In the genomic region with DNA sequence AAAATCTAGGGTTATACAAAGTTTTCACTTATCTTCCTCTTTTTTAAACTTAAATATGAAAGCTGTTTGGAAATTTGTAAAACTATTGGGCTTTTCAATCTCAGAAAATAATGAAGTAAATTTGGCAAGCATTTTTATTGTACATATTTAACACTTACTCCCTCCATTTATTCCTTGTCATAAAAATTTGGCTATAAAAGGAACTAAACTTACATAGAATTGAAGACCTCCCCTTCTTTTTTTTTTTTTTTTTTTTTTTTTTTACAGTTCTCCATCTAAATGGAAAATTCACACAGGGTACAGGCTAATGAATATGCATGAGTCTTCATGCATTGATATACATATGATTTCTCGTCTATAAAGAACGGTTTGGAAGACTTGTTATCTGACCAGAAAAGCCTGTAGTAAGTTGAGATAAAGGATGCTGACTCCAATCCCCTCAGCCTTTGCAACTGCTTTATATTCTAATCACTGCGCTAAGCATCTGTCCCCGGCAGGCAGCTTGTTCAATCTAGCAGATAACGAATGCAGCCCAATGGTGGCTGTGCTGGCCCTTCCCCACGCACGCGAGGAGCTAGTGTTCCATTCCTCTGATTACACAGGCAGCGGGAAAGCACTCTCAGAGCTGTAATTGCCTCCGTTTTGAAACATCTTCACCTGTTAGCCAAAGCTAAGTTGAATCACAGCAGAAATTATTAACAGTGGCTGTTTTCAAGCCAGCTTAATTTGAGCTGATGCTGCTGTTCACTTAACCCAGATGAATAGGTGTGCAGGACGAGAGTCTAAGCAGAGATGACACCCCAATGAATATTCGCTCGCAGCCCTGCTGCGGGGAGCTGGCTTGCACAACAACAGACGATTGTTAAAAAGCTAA, we compare ENCODE assay signal across 8 cellular contexts.
DNase-seq lines count a peak whose midpoint lies in the region; ATAC-seq, FAIRE-seq and TF ChIP-seq lines count a peak whose summit lies in the region.

No MANE protein-coding gene starts in this region.

- peak; percentile 96 for FAIRE-seq in islet of Langerhans (lab: Jason Lieb, UNC)

- H3K4me3 ChIP-seq in thoracic aorta = peak overlapping the region; percentile 49

- H3K27ac ChIP-seq in thoracic aorta = no peak overlapping the region

- H3K9me3 ChIP-seq in thoracic aorta = no peaks in the 10 kb centered on the region

- H3K36me3 ChIP-seq in thoracic aorta = no peaks in the 10 kb centered on the region

- TF ChIP-seq CTCF in activated B cell treated with CpG ODN at 0.5 μM for 24 hours (IDR thresholded peaks at IDR 0.05) (no peak), thoracic aorta (IDR thresholded peaks at IDR 0.05) (no peak)

- peaks cover 7% of the 10 kb centered on the region for H3K4me1 Mint-ChIP-seq in activated B cell treated with CpG ODN at 0.5 μM for 24 hours
- H3K4me1 Mint-ChIP-seq in activated T-cell treated with anti-CD3 and anti-CD28 coated beads, Interleukin-2, amount 50 U/mL, for 4 hours (ENCODE audit: low read depth) = no peaks in the 10 kb centered on the region

- no peak overlapping the region for H3K27ac Mint-ChIP-seq in activated B cell treated with CpG ODN at 0.5 μM for 24 hours

- H3K27me3 ChIP-seq in thoracic aorta (replicated peaks; ENCODE audit: insufficient read depth) = no peaks in the 10 kb centered on the region

- POLR2A ChIA-PET in activated B cell treated with CpG ODN at 0.5 μM for 24 hours (lab: Charles Lee) = interaction anchor here (0.5 to 0.7 kb wide), 2 partner anchors 62 to 602 kb away, joined by 4 to 8 read pairs; no protein-coding TSS in a partner anchor

- ATAC-seq in HG02852 (IDR thresholded peaks at IDR 0.05; ENCODE audit: unreplicated experiment) (peak; percentile 60), activated B cell treated with CpG ODN at 0.5 μM for 24 hours (ENCODE audit: low read depth) (peak; percentile 54), thoracic aorta (ENCODE audit: insufficient number of reproducible peaks, low FRiP score, low read depth) (no peak), HG03108 (IDR thresholded peaks at IDR 0.05; ENCODE audit: unreplicated experiment) (no peak)
- no peak for ATAC-seq in activated T-cell treated with anti-CD3 and anti-CD28 coated beads, Interleukin-2, amount 50 U/mL, for 4 hours

- peaks cover 0 to 6% of the 10 kb centered on the region in 2 donors for H3K4me1 ChIP-seq in thoracic aorta (ENCODE audit: control insufficient read depth in 1 of 2, low read depth in 2 of 2)

- peaks cover 3% of the 10 kb centered on the region for H3K9me3 Mint-ChIP-seq in activated B cell treated with CpG ODN at 0.5 μM for 24 hours
- no peaks in the 10 kb centered on the region for H3K9me3 Mint-ChIP-seq in activated T-cell treated with anti-CD3 and anti-CD28 coated beads, Interleukin-2, amount 50 U/mL, for 4 hours

- no peaks in the 10 kb centered on the region for H3K36me3 Mint-ChIP-seq in activated B cell treated with CpG ODN at 0.5 μM for 24 hours (ENCODE audit: low read depth)
- H3K36me3 Mint-ChIP-seq in activated T-cell treated with anti-CD3 and anti-CD28 coated beads, Interleukin-2, amount 50 U/mL, for 4 hours (ENCODE audit: insufficient read depth) = no peaks in the 10 kb centered on the region

- intact Hi-C loops in activated B cell treated with CpG ODN at 0.5 μM for 24 hours (cut with micrococcal nuclease) = loop anchor here (2.0 kb wide), 1 partner anchor 77 kb away; no protein-coding TSS in a partner anchor

- H3K27me3 Mint-ChIP-seq in activated B cell treated with CpG ODN at 0.5 μM for 24 hours = no peaks in the 10 kb centered on the region
- no peaks in the 10 kb centered on the region for H3K27me3 Mint-ChIP-seq in activated T-cell treated with anti-CD3 and anti-CD28 coated beads, Interleukin-2, amount 50 U/mL, for 4 hours (ENCODE audit: low read depth)

- DNase-seq in DMS 273 (lab: John Stamatoyannopoulos, UW; ENCODE audit: unreplicated experiment) (peak; percentile 88), activated B cell treated with CpG ODN at 0.5 μM for 24 hours (no peak), thoracic aorta (ENCODE audit: low spot score) (no peak)
- no peak for DNase-seq in activated T-cell treated with anti-CD3 and anti-CD28 coated beads, Interleukin-2, amount 50 U/mL, for 4 hours
- DNase-seq in activated CD8-positive, alpha-beta memory T cell treated with anti-CD3 and anti-CD28 coated beads, Interleukin-2, amount 50 U/mL, for 48 hours = no peak

- H3K4me3 Mint-ChIP-seq in activated B cell treated with CpG ODN at 0.5 μM for 24 hours = peak overlapping the region; percentile 80
- H3K4me3 Mint-ChIP-seq in activated T-cell treated with anti-CD3 and anti-CD28 coated beads, Interleukin-2, amount 50 U/mL, for 4 hours = no peak overlapping the region

- CTCF ChIA-PET in activated B cell treated with CpG ODN at 0.5 μM for 24 hours (lab: Charles Lee) = no interaction called here

Comparison
In these comparisons a context has a peak if more than half of its experiments do, and no peak if none do; other contexts are left out.
1. ATAC-seq: peak in HG02852 (single experiment) and activated B cell treated with CpG ODN at 0.5 μM for 24 hours (single experiment); none in thoracic aorta (single experiment), HG03108 (single experiment) and activated T-cell treated with anti-CD3 and anti-CD28 coated beads, Interleukin-2, amount 50 U/mL, for 4 hours (0 of 2).